In genomic region chr10:95808705-95809308, GRCh38 we compare ENCODE assay signal across 2 cellular contexts. TPM values are rescaled to one million over a fixed set of nuclear protein-coding genes. Genes with fewer than 3 reads are reported as not detected.
"Had no signal": no experiment of that assay in that cellular context is flagged by ENCODE, and none has a peak within 500 bp of the region (broad histone marks: within the 10 kb centered on the region; RNA-seq: fewer than 3 reads in every experiment).

No MANE protein-coding gene starts in this region.

RNA-seq across cellular contexts. Expression of gene ENTPD1, which starts 52.8 kb away (rescaled TPM):
- total RNA-seq: PC-3, SJSA1 had no signal
